Comparison of ENCODE assay signal across 10 cellular contexts in genomic region chr2:171317492-171318125, GRCh38.
A peak's percentile ranks its signal among the peaks of the same experiment; 100 is the strongest.
DNase-seq lines count a peak whose midpoint lies in the region; ATAC-seq and TF ChIP-seq lines count a peak whose summit lies in the region.
"Had no signal": no experiment of that assay in that cellular context is flagged by ENCODE, and none has a peak within 500 bp of the region (broad histone marks: within the 10 kb centered on the region; RNA-seq: fewer than 3 reads in every experiment).

No MANE protein-coding gene starts in this region.

- H3K4me3 Mint-ChIP-seq in H9: peak overlapping the region in 1 of 2 experiments; percentile 47; a peak in 3 of 5 replicates
- H3K4me3 Mint-ChIP-seq in T-helper 17 cell: no peak overlapping the region

- no peaks in the 10 kb centered on the region for H3K79me1 ChIP-seq in H9 (ENCODE audit: insufficient read depth, low read depth, low read length, poor library complexity, severe bottlenecking)
- H3K79me1 ChIP-seq in mesenchymal stem cell (replicated peaks; ENCODE audit: low read length, poor library complexity, severe bottlenecking): no peaks in the 10 kb centered on the region

- H3K36me3 Mint-ChIP-seq in H9 (ENCODE audit: insufficient read depth in 1 of 3, low read depth in 3 of 3) (peaks cover 11 to 22% (median 19%) of the 10 kb centered on the region in 3 experiments), T-helper 17 cell (ENCODE audit: low read depth) (peaks cover 4% of the 10 kb centered on the region)

- H4K5ac ChIP-seq in H9 (ENCODE audit: insufficient read length, low read depth, low read length): no peak overlapping the region

- H3K56ac ChIP-seq in H9 (ENCODE audit: insufficient read length, low read depth, low read length): peak overlapping the region; percentile 52

- TF ChIP-seq CTCF in H9 (conservative IDR thresholded peaks at IDR 0.05): no peak

- peak overlapping the region; percentile 10 for H3K9ac ChIP-seq in H9 (ENCODE audit: extremely low read depth, insufficient read length, low read length)
- H3K9ac ChIP-seq in mesenchymal stem cell (ENCODE audit: low read length): no peak overlapping the region

- H3K4me3 ChIP-seq in mesenchymal stem cell (ENCODE audit: insufficient read depth in 1 of 2, low read depth in 1 of 2, low read length in 2 of 2) (no peak overlapping the region), H7 (ENCODE audit: insufficient read depth, low read depth, low read length) (no peak overlapping the region)
- H3K4me3 ChIP-seq: SK-N-MC had no signal

- H3K4ac ChIP-seq in H9 (ENCODE audit: low read depth, low read length) (no peak overlapping the region), mesenchymal stem cell (ENCODE audit: low read depth in 1 of 2, low read length in 2 of 2) (no peak overlapping the region)

- peaks cover 11 to 14% of the 10 kb centered on the region in 2 experiments for H3K9me3 Mint-ChIP-seq in H9

- no peak overlapping the region for H3K14ac ChIP-seq in H9 (ENCODE audit: insufficient read depth, low read length)
- H3K14ac ChIP-seq in mesenchymal stem cell (ENCODE audit: low read length in 2 of 2): no peak overlapping the region

- DNase-seq in H9 (no peak), T-helper 17 cell (no peak), mesenchymal stem cell (peak; percentile 24), H7 (no peak), A172 (ENCODE audit: low spot score) (no peak)
- DNase-seq: trophoblast cell had no signal

- H4K91ac ChIP-seq in H9 (ENCODE audit: insufficient read length, low read depth, low read length) (peak overlapping the region; percentile 25), mesenchymal stem cell (ENCODE audit: low read length) (no peak overlapping the region)

- no peak overlapping the region for H3T11ph ChIP-seq in H9 (ENCODE audit: low read length)

- no peaks in the 10 kb centered on the region for H3K27me3 Mint-ChIP-seq in H9 (ENCODE audit: low read depth)
- H3K27me3 Mint-ChIP-seq in T-helper 17 cell: no peaks in the 10 kb centered on the region

- H2BK12ac ChIP-seq in H9 (ENCODE audit: insufficient read length, low read depth, low read length) (peak overlapping the region; percentile 91), mesenchymal stem cell (ENCODE audit: low read length in 2 of 2) (no peak overlapping the region)

- H2BK15ac ChIP-seq in H9 (ENCODE audit: low read depth, low read length) (no peak overlapping the region), mesenchymal stem cell (ENCODE audit: low read depth, poor library complexity, severe bottlenecking) (no peak overlapping the region)

- WGBS in H9 (ENCODE audit: extremely low coverage, insufficient read length, low lambda C conversion rate): no CpG with 5 or more reads among the region's 4 CpGs
- WGBS in mesenchymal stem cell: 79% methylated on average over 3 of the region's 4 CpGs

- ATAC-seq in T-helper 17 cell (no peak), HG02623 (IDR thresholded peaks at IDR 0.05; ENCODE audit: unreplicated experiment) (no peak), GM21529 (IDR thresholded peaks at IDR 0.05; ENCODE audit: unreplicated experiment) (no peak)

- H2AFZ ChIP-seq in H9 (ENCODE audit: low read length) (no peak overlapping the region), mesenchymal stem cell (ENCODE audit: low read depth, low read length) (no peak overlapping the region)

- no peak overlapping the region for H2BK20ac ChIP-seq in H9 (ENCODE audit: low read depth, low read length, poor library complexity, severe bottlenecking)

- H3K36me3 ChIP-seq in mesenchymal stem cell (ENCODE audit: control insufficient read depth in 1 of 2, insufficient read depth in 2 of 2, low read depth in 1 of 2, low read length in 2 of 2) (peaks cover 0 to 21% of the 10 kb centered on the region in 2 experiments), H7 (replicated peaks; ENCODE audit: control insufficient read depth, insufficient read depth, low read length) (no peaks in the 10 kb centered on the region)

- H3K9me3 ChIP-seq in H9 (ENCODE audit: control insufficient read depth, low read depth, low read length) (no peaks in the 10 kb centered on the region), T-helper 17 cell (ENCODE audit: control insufficient read depth, low read length, poor library complexity, severe bottlenecking) (no peaks in the 10 kb centered on the region), mesenchymal stem cell (ENCODE audit: control insufficient read depth, low read length) (no peaks in the 10 kb centered on the region)

- H3K79me2 ChIP-seq in H9 (ENCODE audit: insufficient read depth, low read length): no peaks in the 10 kb centered on the region

- H3K4me1 Mint-ChIP-seq in H9: peaks cover 75 to 77% of the 10 kb centered on the region in 2 experiments
- H3K4me1 Mint-ChIP-seq in T-helper 17 cell: peaks cover 33% of the 10 kb centered on the region

- peak; percentile 31 for TF ChIP-seq POLR2A in GM18526 (IDR thresholded peaks at IDR 0.05; ENCODE audit: extremely low read depth, insufficient read length)

- H3K18ac ChIP-seq in H9 (ENCODE audit: insufficient read length, low read depth, low read length) (no peak overlapping the region), mesenchymal stem cell (ENCODE audit: low read depth in 1 of 2, low read length in 2 of 2) (no peak overlapping the region)

- no peak overlapping the region for H4K8ac ChIP-seq in H9 (replicated peaks; ENCODE audit: insufficient read length, low read depth, low read length)
- H4K8ac ChIP-seq in mesenchymal stem cell (ENCODE audit: low read length): no peak overlapping the region

- peaks cover 19% of the 10 kb centered on the region for H3K4me1 ChIP-seq in H9 (ENCODE audit: insufficient read depth, low read length)
- H3K4me1 ChIP-seq in mesenchymal stem cell (ENCODE audit: control insufficient read depth, insufficient read depth, low read depth, low read length): no peaks in the 10 kb centered on the region

- H3K27ac ChIP-seq in H9 (ENCODE audit: insufficient read length, low read depth, low read length) (peak overlapping the region; percentile 99), mesenchymal stem cell (ENCODE audit: low read length, poor library complexity, severe bottlenecking) (no peak overlapping the region)

- H3K4me2 ChIP-seq in H9 (ENCODE audit: insufficient read depth, insufficient read length, low read length) (no peak overlapping the region), mesenchymal stem cell (ENCODE audit: low read length, poor library complexity, severe bottlenecking) (no peak overlapping the region)

- H2BK5ac ChIP-seq in H9 (ENCODE audit: insufficient read length, low read length) (peak overlapping the region; percentile 56), mesenchymal stem cell (ENCODE audit: low read depth, low read length, poor library complexity, severe bottlenecking) (no peak overlapping the region)

- no peak overlapping the region for H2BK120ac ChIP-seq in H9 (ENCODE audit: low read depth, low read length, poor library complexity, severe bottlenecking)
- H2BK120ac ChIP-seq in mesenchymal stem cell (ENCODE audit: low read depth, low read length): no peak overlapping the region

- H3K23ac ChIP-seq in H9 (ENCODE audit: insufficient read length, low read depth, low read length) (no peak overlapping the region), mesenchymal stem cell (ENCODE audit: low read length in 2 of 2) (no peak overlapping the region)

- H2AK5ac ChIP-seq in H9 (ENCODE audit: insufficient read length, low read length) (peak overlapping the region; percentile 76), mesenchymal stem cell (ENCODE audit: low read length, severe bottlenecking) (no peak overlapping the region)

- no peaks in the 10 kb centered on the region for H3K23me2 ChIP-seq in H9 (ENCODE audit: insufficient read length, low read depth, low read length, poor library complexity, severe bottlenecking)

- H3K27ac Mint-ChIP-seq in H9 (peak overlapping the region; percentile 98 to 100 (median 100)), T-helper 17 cell (peak overlapping the region; percentile 93)

- no peaks in the 10 kb centered on the region for H4K20me1 ChIP-seq in H9 (ENCODE audit: control insufficient read depth, insufficient read depth, insufficient read length)

- H3K27me3 ChIP-seq in H9 (ENCODE audit: insufficient read depth, low read length) (no peaks in the 10 kb centered on the region), mesenchymal stem cell (ENCODE audit: control insufficient read depth in 1 of 2, insufficient read depth in 1 of 2, low read length in 2 of 2) (no peaks in the 10 kb centered on the region), H7 (ENCODE audit: control insufficient read depth, insufficient read depth, low read length) (no peaks in the 10 kb centered on the region)
